Comparison of ENCODE assay signal across 25 cellular contexts in the genomic region with DNA sequence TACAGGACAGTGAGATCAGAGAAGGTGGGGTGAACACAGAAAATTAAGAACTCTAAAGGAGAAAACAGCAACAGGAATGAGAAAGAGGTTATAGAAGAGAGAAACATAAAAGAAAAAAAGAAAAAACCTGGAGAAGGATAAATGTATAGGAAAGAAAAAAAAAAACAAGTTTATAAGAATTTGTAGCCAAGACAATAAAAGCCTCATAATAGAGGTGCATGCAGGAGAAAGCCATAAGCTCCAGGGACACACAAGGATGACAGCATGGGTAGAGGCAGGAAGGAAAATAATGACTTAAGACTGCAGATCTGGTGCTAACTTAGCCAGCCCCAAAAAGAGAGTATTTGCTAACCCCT.
A peak's percentile ranks its signal among the peaks of the same experiment; 100 is the strongest.
DNase-seq lines count a peak whose midpoint lies in the region; ATAC-seq, FAIRE-seq and TF ChIP-seq lines count a peak whose summit lies in the region.
"Had no signal": no experiment of that assay in that cellular context is flagged by ENCODE, and none has a peak within 500 bp of the region (broad histone marks: within the 10 kb centered on the region; RNA-seq: fewer than 3 reads in every experiment).

No MANE protein-coding gene starts in this region.

- intact Hi-C loops in PC-9 (cut with micrococcal nuclease; ENCODE audit: unreplicated experiment) (no loop called here), stomach (cut with DNase I; ENCODE audit: low total_unique reads) (no loop called here)

- H3K36me3 Mint-ChIP-seq in activated CD8-positive, alpha-beta memory T cell treated with anti-CD3 and anti-CD28 coated beads, Interleukin-2, amount 10 ng/mL, durations not matched to agents 7 days and 5 days = no peaks in the 10 kb centered on the region
- H3K36me3 Mint-ChIP-seq: activated naive CD4-positive, alpha-beta T cell treated with anti-CD3 and anti-CD28 coated beads, Interleukin-2, amount 10 ng/mL, durations not matched to agents 7 days and 5 days had no signal

- H3K4me1 ChIP-seq in PC-9 (replicated peaks; ENCODE audit: insufficient read depth) = peaks cover 56% of the 10 kb centered on the region
- peaks cover 13% of the 10 kb centered on the region for H3K4me1 ChIP-seq in endocrine pancreas (ENCODE audit: control insufficient read depth, insufficient read depth, low read length)
- peaks cover 22 to 60% (median 47%) of the 10 kb centered on the region in 4 donors for H3K4me1 ChIP-seq in stomach

- H4K20me1 ChIP-seq in PC-9 (ENCODE audit: insufficient read depth) = no peaks in the 10 kb centered on the region

- H3F3A ChIP-seq in PC-9 (ENCODE audit: insufficient read depth, low read depth) = peaks cover 40% of the 10 kb centered on the region

- H3K79me2 ChIP-seq in PC-9 (ENCODE audit: low read depth) = no peaks in the 10 kb centered on the region

- peaks cover 72% of the 10 kb centered on the region for H3K4me1 Mint-ChIP-seq in activated CD8-positive, alpha-beta memory T cell treated with anti-CD3 and anti-CD28 coated beads, Interleukin-2, amount 10 ng/mL, durations not matched to agents 7 days and 5 days

- H3K9me3 Mint-ChIP-seq in activated CD8-positive, alpha-beta memory T cell treated with anti-CD3 and anti-CD28 coated beads, Interleukin-2, amount 10 ng/mL, durations not matched to agents 7 days and 5 days (ENCODE audit: low read depth) = no peaks in the 10 kb centered on the region
- H3K9me3 Mint-ChIP-seq: activated naive CD4-positive, alpha-beta T cell treated with anti-CD3 and anti-CD28 coated beads, Interleukin-2, amount 10 ng/mL, durations not matched to agents 7 days and 5 days had no signal

- H3K27ac Mint-ChIP-seq in activated CD8-positive, alpha-beta memory T cell treated with anti-CD3 and anti-CD28 coated beads, Interleukin-2, amount 10 ng/mL, durations not matched to agents 7 days and 5 days = peak overlapping the region; percentile 50
- H3K27ac Mint-ChIP-seq: activated naive CD4-positive, alpha-beta T cell treated with anti-CD3 and anti-CD28 coated beads, Interleukin-2, amount 10 ng/mL, durations not matched to agents 7 days and 5 days; progenitor cell of endocrine pancreas had no signal

- H2AFZ ChIP-seq in PC-9 = no peak overlapping the region

- no peak for TF ChIP-seq POLR2A in stomach (IDR thresholded peaks at IDR 0.05)

- H3K4me3 Mint-ChIP-seq in activated CD8-positive, alpha-beta memory T cell treated with anti-CD3 and anti-CD28 coated beads, Interleukin-2, amount 10 ng/mL, durations not matched to agents 7 days and 5 days = no peak overlapping the region
- H3K4me3 Mint-ChIP-seq: activated naive CD4-positive, alpha-beta T cell treated with anti-CD3 and anti-CD28 coated beads, Interleukin-2, amount 10 ng/mL, durations not matched to agents 7 days and 5 days had no signal

- ATAC-seq in activated CD8-positive, alpha-beta memory T cell treated with anti-CD3 and anti-CD28 coated beads, Interleukin-2, amount 10 ng/mL, durations not matched to agents 7 days and 5 days = no peak
- no peak for ATAC-seq in HG03175 (IDR thresholded peaks at IDR 0.05; ENCODE audit: unreplicated experiment)
- ATAC-seq in GM21390 (IDR thresholded peaks at IDR 0.05; ENCODE audit: unreplicated experiment) = no peak
- ATAC-seq: mucosa of descending colon had no signal

- TF ChIP-seq EP300 in stomach (IDR thresholded peaks at IDR 0.05) = no peak

- no peak for FAIRE-seq in HTR-8/SVneo (lab: Jason Lieb, UNC)
- FAIRE-seq: A204.1, keratinocyte had no signal

- no peaks in the 10 kb centered on the region for H3K27me3 Mint-ChIP-seq in activated CD8-positive, alpha-beta memory T cell treated with anti-CD3 and anti-CD28 coated beads, Interleukin-2, amount 10 ng/mL, durations not matched to agents 7 days and 5 days
- H3K27me3 Mint-ChIP-seq: activated naive CD4-positive, alpha-beta T cell treated with anti-CD3 and anti-CD28 coated beads, Interleukin-2, amount 10 ng/mL, durations not matched to agents 7 days and 5 days; progenitor cell of endocrine pancreas had no signal

- H3K9me2 ChIP-seq in PC-9 (ENCODE audit: insufficient read depth) = no peaks in the 10 kb centered on the region
- H3K9me2 ChIP-seq: SK-N-SH had no signal

- no peaks in the 10 kb centered on the region for H3K27me3 ChIP-seq in PC-9 (ENCODE audit: insufficient read depth, low read depth)
- H3K27me3 ChIP-seq in endocrine pancreas (ENCODE audit: control insufficient read depth, insufficient read depth, low read length) = no peaks in the 10 kb centered on the region
- H3K27me3 ChIP-seq in stomach = no peaks in the 10 kb centered on the region
- H3K27me3 ChIP-seq: sigmoid colon, upper lobe of left lung had no signal

- H3K4me2 ChIP-seq in PC-9 = peak overlapping the region; percentile 74; the same call in 1 of the 2 replicates
- H3K4me2 ChIP-seq: SK-N-SH had no signal

- H3K9me3 ChIP-seq in PC-9 (ENCODE audit: insufficient read depth, low read depth) = no peaks in the 10 kb centered on the region
- H3K9me3 ChIP-seq in endocrine pancreas (ENCODE audit: control insufficient read depth, low read length) = no peaks in the 10 kb centered on the region
- H3K9me3 ChIP-seq in stomach = no peaks in the 10 kb centered on the region
- H3K9me3 ChIP-seq: mucosa of descending colon, sigmoid colon, SK-N-SH, upper lobe of left lung had no signal

- CTCF ChIA-PET in activated CD8-positive, alpha-beta memory T cell treated with anti-CD3 and anti-CD28 coated beads, Interleukin-2, amount 10 ng/mL, durations not matched to agents 7 days and 5 days (lab: Charles Lee) = interaction anchor here (1.4 to 2.1 kb wide), 3 partner anchors 22 to 84 kb away, joined by 3 to 10 read pairs (median 4); no protein-coding TSS in a partner anchor
- CTCF ChIA-PET in PC-9 (lab: Charles Lee) = interaction anchor here (0.6 kb wide), 2 partner anchors 46 to 54 kb away, joined by 3 read pairs; no protein-coding TSS in a partner anchor

- H3K4me3 ChIP-seq in PC-9 (no peak overlapping the region), endocrine pancreas (ENCODE audit: control insufficient read depth, insufficient read depth, low read length) (no peak overlapping the region), stomach (no peak overlapping the region)
- H3K4me3 ChIP-seq: mucosa of descending colon, sigmoid colon, upper lobe of left lung had no signal

- no peak for TF ChIP-seq CTCF in PC-9 (conservative IDR thresholded peaks at IDR 0.05)
- TF ChIP-seq CTCF in stomach (IDR thresholded peaks at IDR 0.05) = no peak

- peak overlapping the region; percentile 26 for H3K9ac ChIP-seq in endocrine pancreas (ENCODE audit: control insufficient read depth, insufficient read depth, low read length)
- H3K9ac ChIP-seq: SK-N-SH had no signal

- BruUV-seq in PC-9 (replicated peaks; lab: Mats Ljungman, UMichigan) = no TSS peak

- H3K27ac ChIP-seq in PC-9 (peak overlapping the region; percentile 97), stomach (peak overlapping the region in 3 of 5 donors; percentile 93 to 96 (median 93))
- H3K27ac ChIP-seq: RWPE1 had no signal

- POLR2A ChIA-PET in PC-9 (lab: Charles Lee; ENCODE audit: unreplicated experiment) = no interaction called here

- no peak for DNase-seq in activated CD8-positive, alpha-beta memory T cell treated with anti-CD3 and anti-CD28 coated beads, Interleukin-2, amount 10 ng/mL, durations not matched to agents 7 days and 5 days
- no peak for DNase-seq in activated CD8-positive, alpha-beta memory T cell treated with anti-CD3 and anti-CD28 coated beads, Interleukin-2, amount 50 U/mL, for 4 hours
- DNase-seq in PC-9 (no peak), stomach (no peak), HTR-8/SVneo (ENCODE audit: insufficient read length, low spot score) (no peak)
- DNase-seq: activated CD4-positive, alpha-beta T cell treated with anti-CD3 and anti-CD28 coated beads for 1 hour; activated naive CD4-positive, alpha-beta T cell treated with anti-CD3 and anti-CD28 coated beads, Interleukin-2, amount 10 ng/mL, durations not matched to agents 7 days and 5 days; activated T-cell treated with anti-CD3 and anti-CD28 coated beads, Interleukin-2, amount 50 U/mL, for 48 hours; AML-193; amygdala; dermis blood vessel endothelial cell; DMS79 treated with DMSO at 0.1 percent for 48 hours; mucosa of descending colon; NCI-H187; NCI-H524 treated with DMSO at 0.1 percent for 48 hours; sigmoid colon; upper lobe of left lung had no signal

- no peaks in the 10 kb centered on the region for H3K36me3 ChIP-seq in PC-9 (ENCODE audit: low read depth)
- no peaks in the 10 kb centered on the region for H3K36me3 ChIP-seq in endocrine pancreas (ENCODE audit: control insufficient read depth, insufficient read depth, low read length)
- H3K36me3 ChIP-seq in stomach = no peaks in the 10 kb centered on the region
- H3K36me3 ChIP-seq: sigmoid colon, upper lobe of left lung had no signal
